ENCODE assay signal across 6 cellular contexts in genomic region chr10:87846728-87847127, GRCh38. TPM values are rescaled to one million over a fixed set of nuclear protein-coding genes. Genes with fewer than 3 reads are reported as not detected.
A peak's percentile ranks its signal among the peaks of the same experiment; 100 is the strongest.
DNase-seq lines count a peak whose midpoint lies in the region; ATAC-seq, FAIRE-seq and TF ChIP-seq lines count a peak whose summit lies in the region.
"Not testable (repeated sequence)": the region's sequence is repeated elsewhere in the genome, so short reads cannot be mapped to it uniquely, and the experiment has no call there.

No MANE protein-coding gene starts in this region.

- not testable (repeated sequence) for H3K23ac ChIP-seq in IMR-90 (ENCODE audit: low read depth, low read length)

- not testable (repeated sequence) for H3K56ac ChIP-seq in IMR-90 (ENCODE audit: extremely low read depth, insufficient read depth, low read length)

- H3K27ac ChIP-seq in A549 = peak overlapping the region; percentile 38 to 68; a peak in 2 of 6 replicates
- not testable (repeated sequence) for H3K27ac ChIP-seq in IMR-90 (ENCODE audit: insufficient read depth, low read length); small intestine (ENCODE audit: low read depth in 1 of 2, low read length in 1 of 2)
- peak overlapping the region; percentile 62 for H3K27ac ChIP-seq in astrocyte (ENCODE audit: low read depth, low read length)
- peak overlapping the region; percentile 88 for H3K27ac ChIP-seq in epithelial cell of prostate

- not testable (repeated sequence) for H2BK15ac ChIP-seq in IMR-90 (ENCODE audit: low read depth, low read length)

- not testable (repeated sequence) for H3K9ac ChIP-seq in IMR-90 (ENCODE audit: low read depth, low read length); astrocyte (ENCODE audit: low read length)

- TF ChIP-seq POLR2A in A549 (IDR thresholded peaks at IDR 0.05; ENCODE audit: low read length); IMR-90 (IDR thresholded peaks at IDR 0.05; ENCODE audit: low read depth, low read length): not testable (repeated sequence)

- peaks cover 14% of the 10 kb centered on the region for H3K9me1 ChIP-seq in IMR-90 (ENCODE audit: insufficient read depth, low read length)

- in situ Hi-C loops in IMR-90 (cut with MboI; ENCODE audit: low sequenced_read_pairs) = not testable (repeated sequence)

- H3K4me2 ChIP-seq in A549 = peak overlapping the region; percentile 72; the same call in 2 of the 3 replicates
- not testable (repeated sequence) for H3K4me2 ChIP-seq in IMR-90 (ENCODE audit: low read depth, low read length); astrocyte (ENCODE audit: low read length)

- H3K4ac ChIP-seq in IMR-90 (ENCODE audit: low read depth, low read length) = not testable (repeated sequence)

- not testable (repeated sequence) for H3K9me3 Mint-ChIP-seq in astrocyte (ENCODE audit: unreplicated experiment)

- H3K9me3 ChIP-seq in A549; IMR-90 (ENCODE audit: control insufficient read depth, insufficient read depth, low read length); astrocyte (ENCODE audit: insufficient read depth, low read depth, low read length); small intestine (ENCODE audit: control insufficient read depth, low read depth): not testable (repeated sequence)

- not testable (repeated sequence) for H3K14ac ChIP-seq in IMR-90 (replicated peaks; ENCODE audit: low read depth, low read length)

- H3K4me1 Mint-ChIP-seq in astrocyte (ENCODE audit: low read depth, unreplicated experiment) = peaks cover 27% of the 10 kb centered on the region

- not testable (repeated sequence) for H2AFZ ChIP-seq in IMR-90 (replicated peaks; ENCODE audit: low read length, poor library complexity); astrocyte (ENCODE audit: low read depth, low read length)

- not testable (repeated sequence) for H3K4me3 ChIP-seq in A549; IMR-90 (ENCODE audit: insufficient read depth, low read depth, low read length); astrocyte (ENCODE audit: insufficient read depth, low read depth, low read length); small intestine (ENCODE audit: low read depth in 1 of 2, low read length in 2 of 2)

- H2BK5ac ChIP-seq in IMR-90 (ENCODE audit: low read depth, low read length, poor library complexity, severe bottlenecking) = not testable (repeated sequence)

- intact Hi-C loops in IMR-90 (cut with micrococcal nuclease) = not testable (repeated sequence)

- FAIRE-seq in A549 (lab: Jason Lieb, UNC); astrocyte (lab: Jason Lieb, UNC): not testable (repeated sequence)
- FAIRE-seq in small intestine (lab: Jason Lieb, UNC) = peak; percentile 19

- not testable (repeated sequence) for TF ChIP-seq CTCF in A549 (IDR thresholded peaks at IDR 0.05); IMR-90 (conservative IDR thresholded peaks at IDR 0.05; ENCODE audit: low read depth, low read length); astrocyte (IDR thresholded peaks at IDR 0.05; ENCODE audit: insufficient read depth, low read depth, low read length)

- H3K36me3 ChIP-seq in IMR-90 (ENCODE audit: control insufficient read depth, insufficient read depth, low read length); astrocyte (ENCODE audit: insufficient read depth, low read length); small intestine (ENCODE audit: control insufficient read depth in 2 of 2, insufficient read depth in 2 of 2, low read length in 2 of 2): not testable (repeated sequence)

- BruUV-seq in IMR-90 (replicated peaks; lab: Mats Ljungman, UMichigan) = not testable (repeated sequence)

- not testable (repeated sequence) for H3K79me1 ChIP-seq in IMR-90 (ENCODE audit: low read depth in 1 of 2, low read length in 2 of 2)

- not testable (repeated sequence) for H4K5ac ChIP-seq in IMR-90 (ENCODE audit: low read depth, low read length)

- ATAC-seq in A549; IMR-90 (ENCODE audit: low read depth): not testable (repeated sequence)
- ATAC-seq in left lobe of liver = peak; percentile 21

- H3K27ac Mint-ChIP-seq in astrocyte (ENCODE audit: unreplicated experiment) = not testable (repeated sequence)

- H4K8ac ChIP-seq in IMR-90 (ENCODE audit: low read depth in 2 of 2, low read length in 2 of 2) = not testable (repeated sequence)

- POLR2A ChIA-PET in A549 (lab: Yijun Ruan, JAX) = interaction anchor here (2.0 to 2.3 kb wide), 2 partner anchors 16 to 28 kb away, joined by 24 to 34 read pairs; partner anchors contain the start of genes ATAD1, KLLN and PTEN
- POLR2A ChIA-PET in IMR-90 (lab: Charles Lee; ENCODE audit: unreplicated experiment) = not testable (repeated sequence)

- H2AK9ac ChIP-seq in IMR-90 (replicated peaks; ENCODE audit: low read depth, low read length, poor library complexity) = not testable (repeated sequence)

- H4K91ac ChIP-seq in IMR-90 (ENCODE audit: insufficient read depth, low read depth, low read length) = not testable (repeated sequence)

- whole genome bisulfite sequencing in A549 (ENCODE audit: missing lambda C conversion rate) = 94% methylated on average over 9 of the region's 9 CpGs
- no CpG with 5 or more reads among the region's 9 CpGs for WGBS in IMR-90 (ENCODE audit: extremely low coverage in 2 of 2, insufficient read length in 1 of 2), 2 experiments
- WGBS in small intestine, 3 donors = 95 to 99% (median 96%) methylated on average over 9 of the region's 9 CpGs

- H2AK5ac ChIP-seq in IMR-90 (ENCODE audit: low read depth, low read length) = not testable (repeated sequence)

- not testable (repeated sequence) for H2BK120ac ChIP-seq in IMR-90 (ENCODE audit: low read depth, low read length)

- H3K27me3 Mint-ChIP-seq in astrocyte (ENCODE audit: low read depth, unreplicated experiment) = not testable (repeated sequence)

- dilution Hi-C loops in IMR-90 (cut with HindIII; ENCODE audit: low sequenced_read_pairs, unreplicated experiment) = not testable (repeated sequence)

- not testable (repeated sequence) for H4K20me1 ChIP-seq in IMR-90 (ENCODE audit: insufficient read depth, low read length); astrocyte (ENCODE audit: insufficient read depth, low read length)

- H3K36me3 Mint-ChIP-seq in astrocyte (ENCODE audit: low read depth, unreplicated experiment) = not testable (repeated sequence)

- not testable (repeated sequence) for H3K4me3 Mint-ChIP-seq in astrocyte (ENCODE audit: unreplicated experiment)

- DNase-seq in A549 (ENCODE audit: low read depth in 1 of 2, low spot score in 1 of 2); IMR-90; astrocyte (ENCODE audit: low read depth); epithelial cell of prostate (ENCODE audit: low read depth, low spot score); small intestine: not testable (repeated sequence)
- DNase-seq in left lobe of liver (ENCODE audit: low spot score) = peak; percentile 68

- TF ChIP-seq RAD21 in A549 (conservative IDR thresholded peaks at IDR 0.05 in 1 of 2, IDR thresholded peaks at IDR 0.05 in 1 of 2); IMR-90 (IDR thresholded peaks at IDR 0.05; ENCODE audit: low read length): not testable (repeated sequence)

- CTCF ChIA-PET in A549 (lab: Yijun Ruan, JAX) = interaction anchor here (0.6 to 2.1 kb wide), 8 partner anchors 8 to 543 kb away, joined by 3 to 10 read pairs (median 4); partner anchors contain the start of gene ATAD1
- CTCF ChIA-PET in IMR-90 (lab: Yijun Ruan, JAX) = not testable (repeated sequence)

- not testable (repeated sequence) for H3K79me2 ChIP-seq in astrocyte (ENCODE audit: insufficient read depth, low read length)

- peaks cover 69% of the 10 kb centered on the region for H3K4me1 ChIP-seq in A549
- H3K4me1 ChIP-seq in IMR-90 (ENCODE audit: control insufficient read depth, insufficient read depth, low read length); small intestine (ENCODE audit: control insufficient read depth in 2 of 2, insufficient read depth in 1 of 2, low read depth in 1 of 2, low read length in 1 of 2): not testable (repeated sequence)
- H3K4me1 ChIP-seq in astrocyte (ENCODE audit: insufficient read depth, low read length) = peaks cover 14% of the 10 kb centered on the region

- H3K18ac ChIP-seq in IMR-90 (ENCODE audit: low read depth, low read length) = not testable (repeated sequence)

- not testable (repeated sequence) for H2BK20ac ChIP-seq in IMR-90 (ENCODE audit: low read depth, low read length)

- TF ChIP-seq EP300 in A549 (IDR thresholded peaks at IDR 0.05) = not testable (repeated sequence)

- not testable (repeated sequence) for H3K27me3 ChIP-seq in IMR-90 (ENCODE audit: control insufficient read depth, insufficient read depth, low read length); astrocyte (ENCODE audit: insufficient read depth, low read length); small intestine (ENCODE audit: control insufficient read depth in 2 of 2, insufficient read depth in 2 of 2, low read length in 2 of 2)

RNA-seq across cellular contexts. Expression of gene KLLN, which starts 16.6 kb away (rescaled TPM):
- 0.44 and 0.58 TPM in 2 replicates for polyA plus RNA-seq in A549 (2011; rRNA removed)
- 0.22 and 0.26 TPM in 2 replicates for polyA plus RNA-seq in A549 (2012; cell fraction: cytosol; rRNA removed)
- 0.26 and 0.28 TPM in 2 replicates for polyA plus RNA-seq in A549 (2012; cell fraction: nucleus; rRNA removed)
- polyA plus RNA-seq in A549 (2017; fragmentation: RNase III; extraction: RNeasy Plus Mini Kit Qiagen cat#74134 plus additional on column Dnase treatment) = 0.55 to 0.71 TPM (median 0.57 TPM) in 3 replicates
- 0.78 and 0.83 TPM in 2 replicates for polyA minus RNA-seq in A549 (2011; rRNA and poly(A)+ RNA removed)
- total RNA-seq in IMR-90 (2012; rRNA removed) = 0.36 and 0.56 TPM in 2 replicates
- 0.26 and 0.36 TPM in 2 replicates for polyA plus RNA-seq in IMR-90 (2012; rRNA removed)
- polyA plus RNA-seq in IMR-90 (2012; cell fraction: cytosol; rRNA removed) = 0.22 and 0.39 TPM in 2 replicates
- polyA plus RNA-seq in IMR-90 (2012; cell fraction: nucleus; rRNA removed; ENCODE audit: low replicate concordance) = 0.11 and 0.18 TPM in 2 replicates
- total RNA-seq in astrocyte = 1.4 and 1.5 TPM in 2 replicates
- 0.68 TPM for total RNA-seq in left lobe of liver
- under 1 TPM in 2 of 3 donors, not detected in 1; 0.27 to 0.55 TPM for polyA plus RNA-seq in small intestine

RNA-seq across cellular contexts. Expression of gene PTEN, which starts 16.7 kb away (rescaled TPM):
- polyA plus RNA-seq in A549 (2011; rRNA removed) = 51.9 and 58.3 TPM in 2 replicates
- polyA plus RNA-seq in A549 (2012; cell fraction: cytosol; rRNA removed) = 7.3 and 8.5 TPM in 2 replicates
- 3.7 and 5.2 TPM in 2 replicates for polyA plus RNA-seq in A549 (2012; cell fraction: nucleus; rRNA removed)
- polyA plus RNA-seq in A549 (2017; fragmentation: RNase III; extraction: RNeasy Plus Mini Kit Qiagen cat#74134 plus additional on column Dnase treatment) = 33.6 to 39.5 TPM (median 36.6 TPM) in 3 replicates
- 37.1 and 53.1 TPM in 2 replicates for polyA minus RNA-seq in A549 (2011; rRNA and poly(A)+ RNA removed)
- 38.9 and 88.0 TPM in 2 replicates for total RNA-seq in IMR-90 (2012; rRNA removed)
- polyA plus RNA-seq in IMR-90 (2012; rRNA removed) = 12.0 and 14.5 TPM in 2 replicates
- polyA plus RNA-seq in IMR-90 (2012; cell fraction: cytosol; rRNA removed) = 2.1 and 2.9 TPM in 2 replicates
- 2.0 and 15.2 TPM in 2 replicates for polyA plus RNA-seq in IMR-90 (2012; cell fraction: nucleus; rRNA removed; ENCODE audit: low replicate concordance)
- total RNA-seq in astrocyte = 90.3 and 99.2 TPM in 2 replicates
- 41.5 TPM for total RNA-seq in left lobe of liver
- polyA plus RNA-seq in small intestine = 10 to 100 TPM; 18.8 to 30.5 (median 24.8) TPM

RNA-seq across cellular contexts. Expression of gene ATAD1, which starts 28.7 kb away (rescaled TPM):
- polyA plus RNA-seq in A549 (2011; rRNA removed) (66.7 and 94.8 TPM in 2 replicates), A549 (2017; fragmentation: RNase III; extraction: RNeasy Plus Mini Kit Qiagen cat#74134 plus additional on column Dnase treatment) (30.0 to 32.3 TPM (median 32.3 TPM) in 3 replicates), IMR-90 (2012; rRNA removed) (11.7 and 12.7 TPM in 2 replicates), small intestine (10 to 100 TPM in 1 of 3 donors, 1 to 10 TPM in 2; 5.1 to 17.5 (median 5.4) TPM)
- polyA plus RNA-seq in A549 (2012; cell fraction: cytosol; rRNA removed) = 8.4 and 8.8 TPM in 2 replicates
- 4.7 and 8.5 TPM in 2 replicates for polyA plus RNA-seq in A549 (2012; cell fraction: nucleus; rRNA removed)
- polyA minus RNA-seq in A549 (2011; rRNA and poly(A)+ RNA removed) = 22.9 and 25.5 TPM in 2 replicates
- total RNA-seq in IMR-90 (2012; rRNA removed) (21.9 and 41.4 TPM in 2 replicates), astrocyte (71.0 and 72.5 TPM in 2 replicates), left lobe of liver (20.6 TPM)
- polyA plus RNA-seq in IMR-90 (2012; cell fraction: cytosol; rRNA removed) = 1.2 and 1.5 TPM in 2 replicates
- polyA plus RNA-seq in IMR-90 (2012; cell fraction: nucleus; rRNA removed; ENCODE audit: low replicate concordance) = 0.53 and 6.8 TPM in 2 replicates
